8 cellular contexts compared by ENCODE assay signal in genomic region chr22:33921576-33922181, GRCh38. TPM values are rescaled to one million over a fixed set of nuclear protein-coding genes. Genes with fewer than 3 reads are reported as not detected.
DNase-seq lines count a peak whose midpoint lies in the region; ATAC-seq and TF ChIP-seq lines count a peak whose summit lies in the region.

No MANE protein-coding gene starts in this region.

- in situ Hi-C loops in GM13976 (cut with MboI; ENCODE audit: low sequenced_read_pairs, unreplicated experiment) = loop anchor here (10.0 kb wide), 1 partner anchor 183 kb away; no protein-coding TSS in a partner anchor

- no peaks in the 10 kb centered on the region for H3K36me3 Mint-ChIP-seq in osteocyte (ENCODE audit: unreplicated experiment)

- peak overlapping the region; percentile 84 for H3K27ac Mint-ChIP-seq in osteocyte (ENCODE audit: unreplicated experiment)

- TF ChIP-seq POLR2A in adrenal gland (IDR thresholded peaks at IDR 0.05) = peak; percentile 18 to 45

- H3K36me3 ChIP-seq in adrenal gland (replicated peaks in 1 of 2) = no peaks in the 10 kb centered on the region
- H3K36me3 ChIP-seq in heart right ventricle = no peaks in the 10 kb centered on the region

- DNase-seq in GM13976 (ENCODE audit: low spot score) = peak; percentile 74
- DNase-seq in NCI-H345 (lab: John Stamatoyannopoulos, UW) = peak; percentile 65
- DNase-seq in adrenal gland = peak; percentile 54 to 76 (median 65)
- peak; percentile 62 to 70 for DNase-seq in heart right ventricle
- DNase-seq in osteocyte (ENCODE audit: extremely low spot score, unreplicated experiment) = peak; percentile 88
- no peak for DNase-seq in NOMO-1 (lab: John Stamatoyannopoulos, UW; ENCODE audit: unreplicated experiment in 2 of 2)
- no peak for DNase-seq in KG1 (lab: John Stamatoyannopoulos, UW)

- H3K9me3 Mint-ChIP-seq in osteocyte (ENCODE audit: unreplicated experiment) = no peaks in the 10 kb centered on the region

- H3K4me1 Mint-ChIP-seq in osteocyte (ENCODE audit: unreplicated experiment) = peaks cover 30% of the 10 kb centered on the region

- no peak for TF ChIP-seq CTCF in GM13976 (IDR thresholded peaks at IDR 0.05; ENCODE audit: borderline replicate concordance, control extremely low read depth, extremely low read depth, insufficient read depth, missing control alignments)
- TF ChIP-seq CTCF in adrenal gland (IDR thresholded peaks at IDR 0.05) = no peak
- TF ChIP-seq CTCF in heart right ventricle (IDR thresholded peaks at IDR 0.05) = no peak
- TF ChIP-seq CTCF in osteocyte (IDR thresholded peaks at IDR 0.05) = no peak

- no peaks in the 10 kb centered on the region for H3K9me3 ChIP-seq in adrenal gland (replicated peaks in 1 of 3)
- H3K9me3 ChIP-seq in heart right ventricle = no peaks in the 10 kb centered on the region

- ATAC-seq in heart right ventricle = peak; percentile 21 to 73 (median 58)
- ATAC-seq in HG02973 (IDR thresholded peaks at IDR 0.05; ENCODE audit: unreplicated experiment) = no peak

- peaks cover 17 to 34% of the 10 kb centered on the region in 2 donors for H3K4me1 ChIP-seq in adrenal gland (replicated peaks in 1 of 2)
- peaks cover 0 to 52% (median 30%) of the 10 kb centered on the region in 9 donors for H3K4me1 ChIP-seq in heart right ventricle

- H3K4me3 ChIP-seq in adrenal gland = peak overlapping the region in 3 of 4 donors; percentile 11 to 82 (median 65)
- H3K4me3 ChIP-seq in heart right ventricle = peak overlapping the region; percentile 49 to 87 (median 72)

- no peaks in the 10 kb centered on the region for H3K27me3 ChIP-seq in adrenal gland
- H3K27me3 ChIP-seq in heart right ventricle = peaks cover 0 to 57% (median 0%) of the 10 kb centered on the region in 7 donors

- intact Hi-C loops in adrenal gland (cut with DNase I) (no loop called here), heart right ventricle (cut with DNase I) (loop anchor here (2.0 to 10.0 kb wide), 15 partner anchors 69 to 1103 kb away; no protein-coding TSS in a partner anchor)

- peak overlapping the region in 4 of 5 donors; percentile 45 to 93 (median 78) for H3K27ac ChIP-seq in adrenal gland
- peak overlapping the region in 9 of 10 donors; percentile 63 to 91 (median 78) for H3K27ac ChIP-seq in heart right ventricle

- 0 to 4% (median 2%) methylated on average over 18 to 37 of the region's 37 CpGs for WGBS in adrenal gland, 4 donors
- WGBS in heart right ventricle, 2 donors = 0% methylated on average over 37 of the region's 37 CpGs

- peaks cover 15% of the 10 kb centered on the region for H3K27me3 Mint-ChIP-seq in osteocyte (ENCODE audit: unreplicated experiment)

- peak overlapping the region; percentile 93 for H3K4me3 Mint-ChIP-seq in osteocyte (ENCODE audit: unreplicated experiment)

RNA-seq across cellular contexts. Expression of gene LARGE1, which starts 1.4 kb away (rescaled TPM):
- 10 to 100 TPM; 18.8 to 67.6 (median 36.9) TPM for total RNA-seq in adrenal gland
- polyA plus RNA-seq in adrenal gland = 10 to 100 TPM in 2 of 3 donors, 1 to 10 TPM in 1; 3.4 to 14.6 (median 12.6) TPM
- total RNA-seq in heart right ventricle = 100 to 1,000 TPM; 118 to 184 (median 148) TPM
- 10 to 100 TPM; 33.7 to 34.3 TPM for polyA plus RNA-seq in heart right ventricle
- total RNA-seq in osteocyte = 17.6 and 20.7 TPM in 2 replicates

Comparison
In these comparisons a context has a peak if more than half of its experiments do, and no peak if none do; other contexts are left out.
1. DNase-seq: peak in GM13976 (single experiment), NCI-H345 (single experiment), adrenal gland (7 of 7), heart right ventricle (2 of 2) and osteocyte (single experiment); none in NOMO-1 (0 of 2) and KG1 (single experiment).
2. intact Hi-C loops: an anchor here in heart right ventricle (2.0 to 10.0 kb wide); none called in adrenal gland.